In the genomic region with DNA sequence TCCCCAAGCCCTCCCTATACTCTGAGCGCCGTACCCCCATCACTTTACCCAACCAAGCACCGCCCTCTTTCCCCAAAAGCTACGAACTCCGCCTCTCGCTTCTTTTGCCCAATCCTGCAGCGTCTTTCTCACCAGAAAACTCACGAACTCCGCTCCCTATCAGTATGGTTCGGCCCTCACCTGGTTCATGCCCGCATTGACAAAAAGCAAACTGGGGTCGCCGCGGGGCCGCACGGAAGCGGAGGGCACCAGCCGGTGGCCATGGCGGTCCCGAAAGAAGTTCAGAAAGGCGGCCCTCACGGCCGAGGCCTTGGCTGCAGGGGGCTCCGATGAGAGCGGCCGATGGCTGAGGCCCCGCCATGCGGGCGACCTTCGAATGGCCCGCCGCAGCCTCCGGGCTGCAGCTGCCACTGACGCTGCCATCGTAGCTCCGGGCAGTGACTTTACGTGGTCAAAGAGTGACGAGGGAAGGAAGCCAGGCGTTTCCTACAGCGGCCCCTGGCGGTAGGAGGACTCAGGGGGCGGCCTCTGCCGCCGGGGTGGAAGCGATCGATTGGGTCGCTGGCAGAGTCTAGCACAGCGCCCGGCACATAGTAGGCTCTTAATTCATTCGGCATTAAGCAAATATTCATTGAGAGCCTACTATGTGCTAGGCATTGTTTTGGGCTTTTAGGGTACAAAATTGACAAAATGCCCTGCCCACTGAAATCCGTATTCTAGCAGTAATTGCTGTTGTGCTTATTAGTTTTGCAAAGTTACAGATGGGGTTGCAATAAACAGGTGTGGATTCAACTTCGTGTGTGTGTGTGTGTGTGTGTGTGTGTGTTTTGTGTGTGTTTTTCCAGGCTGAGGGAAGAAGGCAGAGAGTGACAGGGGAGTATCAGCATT, we compare ENCODE assay signal across 8 cellular contexts. TPM values are rescaled to one million over a fixed set of nuclear protein-coding genes. Genes with fewer than 3 reads are reported as not detected.
DNase-seq lines count a peak whose midpoint lies in the region; ATAC-seq, FAIRE-seq and TF ChIP-seq lines count a peak whose summit lies in the region.

Gene AARS2, minus strand, starts transcription at position 447 of the 888 bp plus-strand sequence. Its CDS starts 24 bp downstream, at position 423.

- H3K4me1 Mint-ChIP-seq in T-cell = peaks cover 20 to 22% (median 22%) of the 10 kb centered on the region in 3 donors

- H3K4me1 ChIP-seq in adrenal gland (replicated peaks in 1 of 2) = peaks cover 8 to 11% of the 10 kb centered on the region in 2 donors
- H3K4me1 ChIP-seq in upper lobe of right lung = peaks cover 7% of the 10 kb centered on the region

- peak; percentile 88 for DNase-seq in GM12891 (ENCODE audit: insufficient read length, low spot score)
- peak; percentile 83 for DNase-seq in NCI-H1436 (lab: John Stamatoyannopoulos, UW)
- peak; percentile 71 to 94 (median 86) for DNase-seq in T-cell
- DNase-seq in adrenal gland = peak; percentile 87 to 94 (median 91)
- DNase-seq in left cardiac atrium = peak; percentile 89
- peak; percentile 97 for DNase-seq in posterior vena cava (ENCODE audit: low spot score)
- peak; percentile 94 for DNase-seq in upper lobe of right lung

- H3K27me3 ChIP-seq in adrenal gland (no peaks in the 10 kb centered on the region), upper lobe of right lung (no peaks in the 10 kb centered on the region)

- H3K4me3 ChIP-seq in adrenal gland = peak within 1 kb of the TSS in 3 of 4 donors; percentile 68 to 99 (median 84)
- peak within 1 kb of the TSS; percentile 100 for H3K4me3 ChIP-seq in upper lobe of right lung

- TF ChIP-seq POLR2A in GM12891 (IDR thresholded peaks at IDR 0.05; ENCODE audit: low read depth, low read length) = peak; percentile 93
- TF ChIP-seq POLR2A in adrenal gland (IDR thresholded peaks at IDR 0.05) = peak; percentile 50 to 80

- H3K27ac Mint-ChIP-seq in T-cell = peak within 1 kb of the TSS; percentile 92

- peak; percentile 87 to 99 (median 93) for TF ChIP-seq CTCF in adrenal gland (IDR thresholded peaks at IDR 0.05)
- TF ChIP-seq CTCF in upper lobe of right lung (IDR thresholded peaks at IDR 0.05) = peak; percentile 100

- H3K9me3 ChIP-seq in adrenal gland (replicated peaks in 1 of 3) (no peaks in the 10 kb centered on the region), upper lobe of right lung (no peaks in the 10 kb centered on the region)

- peak within 1 kb of the TSS; percentile 97 to 99 (median 98) for H3K4me3 Mint-ChIP-seq in T-cell

- H3K27me3 Mint-ChIP-seq in T-cell = peaks cover 3 to 11% of the 10 kb centered on the region in 2 donors

- intact Hi-C loops in adrenal gland (cut with DNase I) (no loop called here), left cardiac atrium (cut with DNase I) (no loop called here), posterior vena cava (cut with DNase I) (no loop called here), upper lobe of right lung (cut with DNase I) (no loop called here)

- H3K36me3 ChIP-seq in adrenal gland (replicated peaks in 1 of 2) = peaks cover 0 to 32% of the 10 kb centered on the region in 2 donors
- H3K36me3 ChIP-seq in upper lobe of right lung = peaks cover 30% of the 10 kb centered on the region

- POLR2A ChIA-PET in T-cell (lab: Charles Lee) = no interaction called here

- FAIRE-seq in GM12891 (lab: Jason Lieb, UNC) = peak; percentile 96

- WGBS in adrenal gland, 4 donors = 2 to 5% (median 3%) methylated on average over 36 to 52 of the region's 52 CpGs

- H3K9me3 Mint-ChIP-seq in T-cell = no peaks in the 10 kb centered on the region

- peak; percentile 97 for ATAC-seq in HG02798 (IDR thresholded peaks at IDR 0.05; ENCODE audit: poor library complexity, unreplicated experiment)
- ATAC-seq in T-cell (replicated peaks in 1 of 4) = peak; percentile 90 to 98 (median 96)
- ATAC-seq in left cardiac atrium = peak; percentile 94 to 98
- peak; percentile 99 for ATAC-seq in upper lobe of right lung

- H3K36me3 Mint-ChIP-seq in T-cell = peaks cover 22% of the 10 kb centered on the region

- H3K27ac ChIP-seq in adrenal gland = peak within 1 kb of the TSS in 3 of 5 donors; percentile 54 to 77 (median 59)
- peak within 1 kb of the TSS; percentile 87 for H3K27ac ChIP-seq in upper lobe of right lung

- CTCF ChIA-PET in T-cell (lab: Charles Lee) = interaction anchor here in 1 of 2 donors (0.5 to 1.4 kb wide), 9 partner anchors 8 to 684 kb away, joined by 3 to 5 read pairs (median 3); partner anchors contain the start of gene CDC5L

TF ChIP-seq in GM12891, 5 proteins besides CTCF, POLR2A, EP300 and RAD21:
- TF ChIP-seq SPI1 (IDR thresholded peaks at IDR 0.05; ENCODE audit: low read depth, low read length) (no peak; the same call in 1 of the 2 replicates), PAX5 (IDR thresholded peaks at IDR 0.05; ENCODE audit: insufficient read depth, low read length, severe bottlenecking) (peak; percentile 71), TAF1 (IDR thresholded peaks at IDR 0.05; ENCODE audit: low read depth, low read length) (peak; percentile 95), POU2F2 (IDR thresholded peaks at IDR 0.05; ENCODE audit: low read depth, low read length) (peak; percentile 71; the same call in 1 of the 2 replicates), POLR2AphosphoS5 (IDR thresholded peaks at IDR 0.05; ENCODE audit: low read depth, low read length) (peak; percentile 93)
TF ChIP-seq in GM12891: peak in this region for 4.

RNA-seq across cellular contexts. Expression of gene AARS2, which starts in this region (rescaled TPM):
- polyA plus RNA-seq in GM12891 (2012; ENCODE audit: low read depth, missing spikeins) = 7.6 TPM
- total RNA-seq in T-cell (10 to 100 TPM; 16.7 to 28.5 (median 25.8) TPM), adrenal gland (10 to 100 TPM in 4 of 8 donors, 1 to 10 TPM in 4; 7.4 to 15.9 (median 10.2) TPM), left cardiac atrium (1 to 10 TPM; 8.2 to 9.6 TPM), posterior vena cava (1 to 10 TPM; 5.9 to 7.7 TPM), upper lobe of right lung (11.8 TPM)
- polyA plus RNA-seq in adrenal gland = 10 to 100 TPM in 1 of 3 donors, 1 to 10 TPM in 2; 5.3 to 10.1 (median 6.2) TPM

Comparison
In these comparisons a context has a peak if more than half of its experiments do, and no peak if none do; other contexts are left out.
1. Peak in every context shown above with its lines: DNase-seq, ATAC-seq, H3K4me3 ChIP-seq and H3K27ac ChIP-seq.